In the genomic region with DNA sequence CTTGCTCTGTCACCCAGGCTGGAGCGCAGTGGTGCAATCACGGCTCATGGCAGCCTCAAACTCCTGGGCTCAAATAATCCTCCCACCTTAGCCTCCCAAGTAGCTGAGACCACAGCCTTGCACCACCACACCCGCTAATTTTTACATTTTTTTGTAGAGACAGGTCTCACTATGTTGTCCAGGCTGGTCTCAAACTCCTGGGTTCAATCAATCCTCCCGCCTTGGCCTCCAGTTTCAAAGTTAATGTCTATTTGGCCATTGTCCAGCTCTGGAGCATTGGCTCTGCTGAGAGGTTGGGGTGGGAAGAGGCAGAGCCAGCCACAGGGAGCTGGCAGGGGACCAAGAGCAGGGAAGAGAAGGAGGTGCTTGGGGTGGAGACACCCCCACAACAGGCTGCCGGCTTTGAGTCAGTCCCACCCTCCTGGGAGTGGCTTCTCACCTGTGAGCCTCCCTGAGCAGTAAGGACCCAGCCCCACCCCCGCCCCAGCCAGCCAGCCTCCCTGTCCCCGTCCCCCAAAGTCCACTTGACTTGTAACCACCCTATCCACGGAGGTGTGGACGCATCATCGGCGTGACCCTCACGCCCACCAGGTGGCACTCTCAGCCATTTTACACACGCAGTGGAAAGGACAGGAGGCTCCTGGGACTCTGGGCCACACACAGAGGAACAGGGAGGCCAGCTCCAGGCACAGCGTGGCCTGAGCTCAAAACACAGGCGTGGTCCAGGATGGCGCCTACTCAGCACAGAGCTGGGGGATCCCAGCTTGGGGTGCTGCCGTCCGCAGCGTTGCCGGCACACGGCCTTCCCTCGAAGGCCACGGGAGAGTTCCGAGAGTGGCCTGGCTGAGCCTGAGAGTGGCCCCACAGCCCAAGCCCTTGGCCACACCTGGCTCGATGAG, we compare ENCODE assay signal across 1 cellular context.
A peak's percentile ranks its signal among the peaks of the same experiment; 100 is the strongest.
TF ChIP-seq lines count a peak whose summit lies in the region.

No MANE protein-coding gene starts in this region.

TF ChIP-seq in K562, 482 proteins besides CTCF, POLR2A, EP300 and RAD21 (continued from another document):
- TF ChIP-seq, protein P1, sequence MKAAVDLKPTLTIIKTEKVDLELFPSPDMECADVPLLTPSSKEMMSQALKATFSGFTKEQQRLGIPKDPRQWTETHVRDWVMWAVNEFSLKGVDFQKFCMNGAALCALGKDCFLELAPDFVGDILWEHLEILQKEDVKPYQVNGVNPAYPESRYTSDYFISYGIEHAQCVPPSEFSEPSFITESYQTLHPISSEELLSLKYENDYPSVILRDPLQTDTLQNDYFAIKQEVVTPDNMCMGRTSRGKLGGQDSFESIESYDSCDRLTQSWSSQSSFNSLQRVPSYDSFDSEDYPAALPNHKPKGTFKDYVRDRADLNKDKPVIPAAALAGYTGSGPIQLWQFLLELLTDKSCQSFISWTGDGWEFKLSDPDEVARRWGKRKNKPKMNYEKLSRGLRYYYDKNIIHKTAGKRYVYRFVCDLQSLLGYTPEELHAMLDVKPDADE (conservative IDR thresholded peaks at IDR 0.05; ENCODE audit: control insufficient read depth, low read depth, low read length): no peak
- TF ChIP-seq, protein P2, sequence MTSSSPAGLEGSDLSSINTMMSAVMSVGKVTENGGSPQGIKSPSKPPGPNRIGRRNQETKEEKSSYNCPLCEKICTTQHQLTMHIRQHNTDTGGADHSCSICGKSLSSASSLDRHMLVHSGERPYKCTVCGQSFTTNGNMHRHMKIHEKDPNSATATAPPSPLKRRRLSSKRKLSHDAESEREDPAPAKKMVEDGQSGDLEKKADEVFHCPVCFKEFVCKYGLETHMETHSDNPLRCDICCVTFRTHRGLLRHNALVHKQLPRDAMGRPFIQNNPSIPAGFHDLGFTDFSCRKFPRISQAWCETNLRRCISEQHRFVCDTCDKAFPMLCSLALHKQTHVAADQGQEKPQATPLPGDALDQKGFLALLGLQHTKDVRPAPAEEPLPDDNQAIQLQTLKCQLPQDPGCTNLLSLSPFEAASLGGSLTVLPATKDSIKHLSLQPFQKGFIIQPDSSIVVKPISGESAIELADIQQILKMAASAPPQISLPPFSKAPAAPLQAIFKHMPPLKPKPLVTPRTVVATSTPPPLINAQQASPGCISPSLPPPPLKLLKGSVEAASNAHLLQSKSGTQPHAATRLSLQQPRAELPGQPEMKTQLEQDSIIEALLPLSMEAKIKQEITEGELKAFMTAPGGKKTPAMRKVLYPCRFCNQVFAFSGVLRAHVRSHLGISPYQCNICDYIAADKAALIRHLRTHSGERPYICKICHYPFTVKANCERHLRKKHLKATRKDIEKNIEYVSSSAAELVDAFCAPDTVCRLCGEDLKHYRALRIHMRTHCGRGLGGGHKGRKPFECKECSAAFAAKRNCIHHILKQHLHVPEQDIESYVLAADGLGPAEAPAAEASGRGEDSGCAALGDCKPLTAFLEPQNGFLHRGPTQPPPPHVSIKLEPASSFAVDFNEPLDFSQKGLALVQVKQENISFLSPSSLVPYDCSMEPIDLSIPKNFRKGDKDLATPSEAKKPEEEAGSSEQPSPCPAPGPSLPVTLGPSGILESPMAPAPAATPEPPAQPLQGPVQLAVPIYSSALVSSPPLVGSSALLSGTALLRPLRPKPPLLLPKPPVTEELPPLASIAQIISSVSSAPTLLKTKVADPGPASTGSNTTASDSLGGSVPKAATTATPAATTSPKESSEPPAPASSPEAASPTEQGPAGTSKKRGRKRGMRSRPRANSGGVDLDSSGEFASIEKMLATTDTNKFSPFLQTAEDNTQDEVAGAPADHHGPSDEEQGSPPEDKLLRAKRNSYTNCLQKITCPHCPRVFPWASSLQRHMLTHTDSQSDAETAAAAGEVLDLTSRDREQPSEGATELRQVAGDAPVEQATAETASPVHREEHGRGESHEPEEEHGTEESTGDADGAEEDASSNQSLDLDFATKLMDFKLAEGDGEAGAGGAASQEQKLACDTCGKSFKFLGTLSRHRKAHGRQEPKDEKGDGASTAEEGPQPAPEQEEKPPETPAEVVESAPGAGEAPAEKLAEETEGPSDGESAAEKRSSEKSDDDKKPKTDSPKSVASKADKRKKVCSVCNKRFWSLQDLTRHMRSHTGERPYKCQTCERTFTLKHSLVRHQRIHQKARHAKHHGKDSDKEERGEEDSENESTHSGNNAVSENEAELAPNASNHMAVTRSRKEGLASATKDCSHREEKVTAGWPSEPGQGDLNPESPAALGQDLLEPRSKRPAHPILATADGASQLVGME (CRISPR knock-in tag; IDR thresholded peaks at IDR 0.05): 0 out of 2 replicates have a peak, but pooled peaks have one; percentile 10
- TF ChIP-seq TFAM (CRISPR knock-in tag; conservative IDR thresholded peaks at IDR 0.05): no peak
- TF ChIP-seq KLF10 (CRISPR knock-in tag; IDR thresholded peaks at IDR 0.05): no peak
- 0 out of 2 replicates have a peak, but pooled peaks have one; percentile 25 for TF ChIP-seq CXXC5 (CRISPR knock-in tag; IDR thresholded peaks at IDR 0.05)
- TF ChIP-seq, protein P3, sequence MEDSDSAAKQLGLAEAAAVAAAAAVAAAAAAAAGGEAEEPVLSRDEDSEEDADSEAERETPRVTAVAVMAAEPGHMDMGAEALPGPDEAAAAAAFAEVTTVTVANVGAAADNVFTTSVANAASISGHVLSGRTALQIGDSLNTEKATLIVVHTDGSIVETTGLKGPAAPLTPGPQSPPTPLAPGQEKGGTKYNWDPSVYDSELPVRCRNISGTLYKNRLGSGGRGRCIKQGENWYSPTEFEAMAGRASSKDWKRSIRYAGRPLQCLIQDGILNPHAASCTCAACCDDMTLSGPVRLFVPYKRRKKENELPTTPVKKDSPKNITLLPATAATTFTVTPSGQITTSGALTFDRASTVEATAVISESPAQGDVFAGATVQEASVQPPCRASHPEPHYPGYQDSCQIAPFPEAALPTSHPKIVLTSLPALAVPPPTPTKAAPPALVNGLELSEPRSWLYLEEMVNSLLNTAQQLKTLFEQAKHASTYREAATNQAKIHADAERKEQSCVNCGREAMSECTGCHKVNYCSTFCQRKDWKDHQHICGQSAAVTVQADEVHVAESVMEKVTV (CRISPR knock-in tag; IDR thresholded peaks at IDR 0.05): peak; percentile 68
- peak in 1 of 3 experiments; percentile 10 for TF ChIP-seq YY1 (IDR thresholded peaks at IDR 0.05; ENCODE audit: borderline replicate concordance in 1 of 3, control insufficient read depth in 1 of 3, extremely low read depth in 1 of 3, insufficient read depth in 3 of 3, insufficient read length in 1 of 3, insufficient replicate concordance in 2 of 3, low read depth in 1 of 3, low read length in 2 of 3)
- TF ChIP-seq CTBP1 (IDR thresholded peaks at IDR 0.05; ENCODE audit: borderline replicate concordance): peak; percentile 44; the same call in 1 of the 2 replicates
- TF ChIP-seq KAT7 (CRISPR knock-in tag; IDR thresholded peaks at IDR 0.05; ENCODE audit: borderline replicate concordance): 0 out of 2 replicates have a peak, but pooled peaks have one; percentile 44
- TF ChIP-seq CREB1 (IDR thresholded peaks at IDR 0.05): no peak; the same call in 1 of the 2 replicates
- peak; percentile 52; the same call in 1 of the 2 replicates for TF ChIP-seq CREB1 (CRISPR knock-in tag; IDR thresholded peaks at IDR 0.05)
- TF ChIP-seq ARID1B (IDR thresholded peaks at IDR 0.05): 0 out of 2 replicates have a peak, but pooled peaks have one; percentile 11
- no peak for TF ChIP-seq POU5F1 (IDR thresholded peaks at IDR 0.05; ENCODE audit: borderline replicate concordance, low read depth, low read length, partially characterized antibody)
- TF ChIP-seq MYC (IDR thresholded peaks at IDR 0.05; ENCODE audit: low read depth, low read length): peak; percentile 52; the same call in 1 of the 2 replicates
- TF ChIP-seq MYC (CRISPR knock-in tag; IDR thresholded peaks at IDR 0.05; ENCODE audit: borderline replicate concordance, low read depth): no peak
- TF ChIP-seq, protein P4, sequence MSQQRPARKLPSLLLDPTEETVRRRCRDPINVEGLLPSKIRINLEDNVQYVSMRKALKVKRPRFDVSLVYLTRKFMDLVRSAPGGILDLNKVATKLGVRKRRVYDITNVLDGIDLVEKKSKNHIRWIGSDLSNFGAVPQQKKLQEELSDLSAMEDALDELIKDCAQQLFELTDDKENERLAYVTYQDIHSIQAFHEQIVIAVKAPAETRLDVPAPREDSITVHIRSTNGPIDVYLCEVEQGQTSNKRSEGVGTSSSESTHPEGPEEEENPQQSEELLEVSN (IDR thresholded peaks at IDR 0.05; ENCODE audit: borderline replicate concordance in 1 of 2, extremely low read depth in 1 of 2, insufficient read depth in 1 of 2, insufficient read length in 1 of 2, low read depth in 1 of 2, low read length in 1 of 2, poor library complexity in 1 of 2, severe bottlenecking in 1 of 2): peak in 1 of 2 experiments; percentile 6
